7 cellular contexts compared by ENCODE assay signal in genomic region chr3:46372492-46373359, GRCh38. TPM values are rescaled to one million over a fixed set of nuclear protein-coding genes. Genes with fewer than 3 reads are reported as not detected.
DNase-seq lines count a peak whose midpoint lies in the region; ATAC-seq and TF ChIP-seq lines count a peak whose summit lies in the region.

No MANE protein-coding gene starts in this region.

- no peaks in the 10 kb centered on the region for H3K36me3 ChIP-seq in mesendoderm (ENCODE audit: control insufficient read depth, insufficient read depth, low read length)

- ATAC-seq in GM21381 (IDR thresholded peaks at IDR 0.05; ENCODE audit: unreplicated experiment) = no peak

- H4K8ac ChIP-seq in mesendoderm (ENCODE audit: low read depth, low read length) = no peak overlapping the region

- no peak overlapping the region for H2BK5ac ChIP-seq in mesendoderm (ENCODE audit: low read length)

- no peak overlapping the region for H2BK120ac ChIP-seq in mesendoderm (ENCODE audit: low read depth, low read length)

- H3K27me3 ChIP-seq in mesendoderm (ENCODE audit: insufficient read depth, low read length, poor library complexity) = no peaks in the 10 kb centered on the region

- H3K4me1 ChIP-seq in mesendoderm (ENCODE audit: control insufficient read depth, low read depth, low read length) = peaks cover 1% of the 10 kb centered on the region

- no peaks in the 10 kb centered on the region for H3K79me1 ChIP-seq in mesendoderm (ENCODE audit: low read length)

- no peak overlapping the region for H3K23ac ChIP-seq in mesendoderm (ENCODE audit: low read length)

- no peak overlapping the region for H3K27ac ChIP-seq in mesendoderm (ENCODE audit: low read depth, low read length)

- H3K56ac ChIP-seq in mesendoderm (ENCODE audit: low read length) = no peak overlapping the region

- H3K4me3 ChIP-seq in astrocyte of the cerebellum (ENCODE audit: low read depth, low read length) = no peak overlapping the region
- H3K4me3 ChIP-seq in mesendoderm (ENCODE audit: low read length) = no peak overlapping the region

- no CpG with 5 or more reads among the region's 9 CpGs for WGBS in mesendoderm (ENCODE audit: extremely low coverage, insufficient coverage, low lambda C conversion rate)

- no peak overlapping the region for H3K9ac ChIP-seq in mesendoderm (ENCODE audit: low read length)

- no peak overlapping the region for H3K18ac ChIP-seq in mesendoderm (ENCODE audit: low read length)

- H2AK5ac ChIP-seq in mesendoderm (ENCODE audit: low read length) = no peak overlapping the region

- H4K5ac ChIP-seq in mesendoderm (ENCODE audit: low read length) = no peak overlapping the region

- TF ChIP-seq CTCF in astrocyte of the cerebellum (IDR thresholded peaks at IDR 0.05; ENCODE audit: low read depth, low read length, missing control alignments) = peak; percentile 62

- no peak overlapping the region for H2BK15ac ChIP-seq in mesendoderm (replicated peaks; ENCODE audit: low read depth)

- no peak overlapping the region for H3K4me2 ChIP-seq in mesendoderm (ENCODE audit: low read length)

- no peaks in the 10 kb centered on the region for H3K79me2 ChIP-seq in mesendoderm (ENCODE audit: control insufficient read depth, insufficient read depth, low read length)

- no peak overlapping the region for H3K4ac ChIP-seq in mesendoderm (ENCODE audit: low read depth, low read length)

- in situ Hi-C loops in astrocyte of the cerebellum (cut with HindIII; ENCODE audit: low sequenced_read_pairs) = no loop called here

- DNase-seq in ELR (ENCODE audit: low read depth) (peak; percentile 54), KG1 (lab: John Stamatoyannopoulos, UW) (peak; percentile 63), astrocyte of the cerebellum (ENCODE audit: low read depth) (peak; percentile 1), mesendoderm (peak; percentile 51), GOT3 (lab: John Stamatoyannopoulos, UW) (no peak)
- DNase-seq in activated effector memory CD4-positive, alpha-beta T cell treated with Interleukin-2 at 50 U/mL for 16 hours = no peak

RNA-seq across cellular contexts. Expression of gene CCR5, which starts 2.0 kb away (rescaled TPM):
- not detected for polyA plus RNA-seq in mesendoderm (2013, experiment 1 of 2)
- polyA plus RNA-seq in mesendoderm (2013, experiment 2 of 2) = not detected

RNA-seq across cellular contexts. Expression of gene CCR2, which starts 18.8 kb away (rescaled TPM):
- not detected for polyA plus RNA-seq in mesendoderm (2013, experiment 1 of 2)
- polyA plus RNA-seq in mesendoderm (2013, experiment 2 of 2) = not detected

RNA-seq across cellular contexts. Expression of gene CCRL2, which starts 34.3 kb away (rescaled TPM):
- polyA plus RNA-seq in mesendoderm (2013, experiment 1 of 2) = 0.04 TPM
- polyA plus RNA-seq in mesendoderm (2013, experiment 2 of 2) = not detected

Comparison
In these comparisons a context has a peak if more than half of its experiments do, and no peak if none do; other contexts are left out.
1. DNase-seq: peak in ELR (single experiment), KG1 (single experiment), astrocyte of the cerebellum (single experiment) and mesendoderm (single experiment); none in GOT3 (single experiment) and activated effector memory CD4-positive, alpha-beta T cell treated with Interleukin-2 at 50 U/mL for 16 hours (single experiment).